Comparison of ENCODE assay signal across 21 cellular contexts in genomic region chr4:3366893-3367775, GRCh38.
DNase-seq lines count a peak whose midpoint lies in the region; ATAC-seq and TF ChIP-seq lines count a peak whose summit lies in the region.
"Had no signal": no experiment of that assay in that cellular context is flagged by ENCODE, and none has a peak within 500 bp of the region (broad histone marks: within the 10 kb centered on the region; RNA-seq: fewer than 3 reads in every experiment).

No MANE protein-coding gene starts in this region.

- peak overlapping the region in 2 of 3 donors; percentile 46 to 60 for H3K27ac Mint-ChIP-seq in CD4-positive, CD25-positive, alpha-beta regulatory T cell
- no peak overlapping the region for H3K27ac Mint-ChIP-seq in neural progenitor cell
- H3K27ac Mint-ChIP-seq in CD4-positive, alpha-beta memory T cell, result no peak overlapping the region
- H3K27ac Mint-ChIP-seq in activated naive CD4-positive, alpha-beta T cell treated with anti-CD3 and anti-CD28 coated beads, Interleukin-2, amount 10 ng/mL, durations not matched to agents 7 days and 5 days, result no peak overlapping the region
- H3K27ac Mint-ChIP-seq: T-helper 17 cell had no signal

- H3K9me3 ChIP-seq in CD4-positive, CD25-positive, alpha-beta regulatory T cell (ENCODE audit: control insufficient read depth in 2 of 2, low read length in 2 of 2), result no peaks in the 10 kb centered on the region
- no peaks in the 10 kb centered on the region for H3K9me3 ChIP-seq in neural progenitor cell (ENCODE audit: low read depth)
- no peaks in the 10 kb centered on the region for H3K9me3 ChIP-seq in CD4-positive, alpha-beta memory T cell (ENCODE audit: control insufficient read depth in 1 of 2, low read length in 2 of 2)
- H3K9me3 ChIP-seq: HAP-1, spleen had no signal

- H3K27ac ChIP-seq in CD4-positive, CD25-positive, alpha-beta regulatory T cell (ENCODE audit: insufficient read depth, low read length, poor library complexity, severe bottlenecking), result no peak overlapping the region
- peak overlapping the region; percentile 47 for H3K27ac ChIP-seq in angular gyrus (ENCODE audit: low read depth, low read length)
- no peak overlapping the region for H3K27ac ChIP-seq in neural progenitor cell
- no peak overlapping the region for H3K27ac ChIP-seq in CD4-positive, alpha-beta memory T cell (ENCODE audit: low read depth, low read length)
- H3K27ac ChIP-seq: HL-60, spleen, VCaP had no signal

- no peaks in the 10 kb centered on the region for H3K9me3 Mint-ChIP-seq in CD4-positive, CD25-positive, alpha-beta regulatory T cell
- no peaks in the 10 kb centered on the region for H3K9me3 Mint-ChIP-seq in neural progenitor cell
- H3K9me3 Mint-ChIP-seq in CD4-positive, alpha-beta memory T cell, result no peaks in the 10 kb centered on the region
- no peaks in the 10 kb centered on the region for H3K9me3 Mint-ChIP-seq in activated naive CD4-positive, alpha-beta T cell treated with anti-CD3 and anti-CD28 coated beads, Interleukin-2, amount 10 ng/mL, durations not matched to agents 7 days and 5 days
- H3K9me3 Mint-ChIP-seq: IgD-negative memory B cell, memory B cell had no signal

- peaks cover 20% of the 10 kb centered on the region for H3K4me1 ChIP-seq in CD4-positive, CD25-positive, alpha-beta regulatory T cell (ENCODE audit: control insufficient read depth, insufficient read depth, low read length, poor library complexity, severe bottlenecking)
- H3K4me1 ChIP-seq in neural progenitor cell, result peaks cover 41% of the 10 kb centered on the region
- peaks cover 22% of the 10 kb centered on the region for H3K4me1 ChIP-seq in CD4-positive, alpha-beta memory T cell (ENCODE audit: insufficient read depth, low read length)

- H3K4me3 ChIP-seq in CD4-positive, CD25-positive, alpha-beta regulatory T cell (ENCODE audit: low read depth, low read length), result no peak overlapping the region
- H3K4me3 ChIP-seq in kidney epithelial cell (ENCODE audit: low read depth, low read length) (no peak overlapping the region), neural progenitor cell (no peak overlapping the region)
- no peak overlapping the region for H3K4me3 ChIP-seq in CD4-positive, alpha-beta memory T cell (ENCODE audit: low read length in 2 of 2)
- H3K4me3 ChIP-seq: HAP-1, spleen had no signal

- no peaks in the 10 kb centered on the region for H3K27me3 ChIP-seq in CD4-positive, CD25-positive, alpha-beta regulatory T cell (ENCODE audit: control insufficient read depth, insufficient read depth, low read length)
- H3K27me3 ChIP-seq in kidney epithelial cell (ENCODE audit: control insufficient read depth, insufficient read depth, low read length), result no peaks in the 10 kb centered on the region
- H3K27me3 ChIP-seq in neural progenitor cell, result peaks cover 8% of the 10 kb centered on the region
- no peaks in the 10 kb centered on the region for H3K27me3 ChIP-seq in CD4-positive, alpha-beta memory T cell (ENCODE audit: insufficient read depth, low read length)

- H4K20me1 ChIP-seq in neural progenitor cell (ENCODE audit: low read depth), result peaks cover 56% of the 10 kb centered on the region

- no peak overlapping the region for H3K4me3 Mint-ChIP-seq in CD4-positive, CD25-positive, alpha-beta regulatory T cell
- peak overlapping the region; percentile 33 for H3K4me3 Mint-ChIP-seq in neural progenitor cell
- H3K4me3 Mint-ChIP-seq in CD4-positive, alpha-beta memory T cell, result no peak overlapping the region
- no peak overlapping the region for H3K4me3 Mint-ChIP-seq in activated naive CD4-positive, alpha-beta T cell treated with anti-CD3 and anti-CD28 coated beads, Interleukin-2, amount 10 ng/mL, durations not matched to agents 7 days and 5 days
- H3K4me3 Mint-ChIP-seq: memory B cell, natural killer cell had no signal

- H3K4me1 Mint-ChIP-seq in CD4-positive, CD25-positive, alpha-beta regulatory T cell, result peaks cover 5 to 67% (median 15%) of the 10 kb centered on the region in 4 donors
- H3K4me1 Mint-ChIP-seq in neural progenitor cell, result peaks cover 69% of the 10 kb centered on the region
- peaks cover 17 to 48% (median 28%) of the 10 kb centered on the region in 4 donors for H3K4me1 Mint-ChIP-seq in CD4-positive, alpha-beta memory T cell
- H3K4me1 Mint-ChIP-seq in activated naive CD4-positive, alpha-beta T cell treated with anti-CD3 and anti-CD28 coated beads, Interleukin-2, amount 10 ng/mL, durations not matched to agents 7 days and 5 days, result peaks cover 39% of the 10 kb centered on the region

- no peaks in the 10 kb centered on the region for H3K36me3 Mint-ChIP-seq in CD4-positive, CD25-positive, alpha-beta regulatory T cell
- no peaks in the 10 kb centered on the region for H3K36me3 Mint-ChIP-seq in neural progenitor cell
- H3K36me3 Mint-ChIP-seq in CD4-positive, alpha-beta memory T cell, result no peaks in the 10 kb centered on the region
- H3K36me3 Mint-ChIP-seq in activated naive CD4-positive, alpha-beta T cell treated with anti-CD3 and anti-CD28 coated beads, Interleukin-2, amount 10 ng/mL, durations not matched to agents 7 days and 5 days, result no peaks in the 10 kb centered on the region
- H3K36me3 Mint-ChIP-seq: natural killer cell had no signal

- CTCF ChIA-PET in CD4-positive, alpha-beta memory T cell (lab: Charles Lee; ENCODE audit: partially characterized antibody), result interaction anchor here (1.3 kb wide), 1 partner anchor 21 kb away, joined by 3 read pairs; no protein-coding TSS in a partner anchor
- CTCF ChIA-PET in activated naive CD4-positive, alpha-beta T cell treated with anti-CD3 and anti-CD28 coated beads, Interleukin-2, amount 10 ng/mL, durations not matched to agents 7 days and 5 days (lab: Charles Lee), result no interaction called here

- POLR2A ChIA-PET in CD4-positive, alpha-beta memory T cell (lab: Charles Lee; ENCODE audit: partially characterized antibody), result no interaction called here

- peaks cover 7% of the 10 kb centered on the region for H3K27me3 Mint-ChIP-seq in CD4-positive, CD25-positive, alpha-beta regulatory T cell
- peaks cover 16% of the 10 kb centered on the region for H3K27me3 Mint-ChIP-seq in neural progenitor cell (ENCODE audit: insufficient read depth, low read depth)
- H3K27me3 Mint-ChIP-seq in CD4-positive, alpha-beta memory T cell, result peaks cover 9 to 12% of the 10 kb centered on the region in 2 donors
- H3K27me3 Mint-ChIP-seq in activated naive CD4-positive, alpha-beta T cell treated with anti-CD3 and anti-CD28 coated beads, Interleukin-2, amount 10 ng/mL, durations not matched to agents 7 days and 5 days, result peaks cover 85% of the 10 kb centered on the region

- intact Hi-C loops in CD4-positive, alpha-beta memory T cell (cut with micrococcal nuclease), result no loop called here

- peaks cover 6% of the 10 kb centered on the region for H3K79me2 ChIP-seq in neural progenitor cell (ENCODE audit: low read depth)

- no peak for DNase-seq in CD4-positive, CD25-positive, alpha-beta regulatory T cell
- DNase-seq in kidney epithelial cell (ENCODE audit: low read depth) (no peak), neural progenitor cell (ENCODE audit: low spot score) (no peak), NCI-H1092 (lab: John Stamatoyannopoulos, UW) (no peak)
- DNase-seq in CD4-positive, alpha-beta memory T cell, result no peak
- DNase-seq in activated naive CD4-positive, alpha-beta T cell treated with anti-CD3 and anti-CD28 coated beads, Interleukin-2, amount 10 ng/mL, durations not matched to agents 7 days and 5 days, result no peak
- DNase-seq: anterior cingulate cortex, MM.1S, natural killer cell, NCI-H748 treated with DMSO at 0.1 percent for 48 hours, OCI-M1, SIG-M5, T-helper 17 cell had no signal

- H2AFZ ChIP-seq in neural progenitor cell (replicated peaks), result no peak overlapping the region

- no peak overlapping the region for H3K9ac ChIP-seq in neural progenitor cell

- H3K36me3 ChIP-seq in CD4-positive, CD25-positive, alpha-beta regulatory T cell (ENCODE audit: control insufficient read depth, insufficient read depth, low read length), result no peaks in the 10 kb centered on the region
- H3K36me3 ChIP-seq in kidney epithelial cell (ENCODE audit: control insufficient read depth, insufficient read depth, low read length), result no peaks in the 10 kb centered on the region
- no peaks in the 10 kb centered on the region for H3K36me3 ChIP-seq in neural progenitor cell
- H3K36me3 ChIP-seq in CD4-positive, alpha-beta memory T cell (ENCODE audit: insufficient read depth, low read length), result no peaks in the 10 kb centered on the region
- H3K36me3 ChIP-seq: HAP-1, spleen had no signal

- TF ChIP-seq CTCF in kidney epithelial cell (IDR thresholded peaks at IDR 0.05; ENCODE audit: insufficient read depth, low read length, poor library complexity, severe bottlenecking) (peak; percentile 13), neural progenitor cell (IDR thresholded peaks at IDR 0.05) (no peak)

- no peak for ATAC-seq in CD4-positive, CD25-positive, alpha-beta regulatory T cell (ENCODE audit: low read depth in 2 of 2)
- no peak for ATAC-seq in HG02588 (IDR thresholded peaks at IDR 0.05; ENCODE audit: unreplicated experiment)
- ATAC-seq: natural killer cell, T-helper 17 cell had no signal

- H3K4me2 ChIP-seq in neural progenitor cell, result no peak overlapping the region

- peaks cover 27% of the 10 kb centered on the region for H3F3A ChIP-seq in neural progenitor cell (ENCODE audit: low read depth)

Comparison
In these comparisons a context has a peak if more than half of its experiments do, and no peak if none do; other contexts are left out.
1. H3K27ac Mint-ChIP-seq: peak in CD4-positive, CD25-positive, alpha-beta regulatory T cell (2 of 3); none in neural progenitor cell (single experiment), CD4-positive, alpha-beta memory T cell (0 of 7) and activated naive CD4-positive, alpha-beta T cell treated with anti-CD3 and anti-CD28 coated beads, Interleukin-2, amount 10 ng/mL, durations not matched to agents 7 days and 5 days (single experiment).